In the genomic region with DNA sequence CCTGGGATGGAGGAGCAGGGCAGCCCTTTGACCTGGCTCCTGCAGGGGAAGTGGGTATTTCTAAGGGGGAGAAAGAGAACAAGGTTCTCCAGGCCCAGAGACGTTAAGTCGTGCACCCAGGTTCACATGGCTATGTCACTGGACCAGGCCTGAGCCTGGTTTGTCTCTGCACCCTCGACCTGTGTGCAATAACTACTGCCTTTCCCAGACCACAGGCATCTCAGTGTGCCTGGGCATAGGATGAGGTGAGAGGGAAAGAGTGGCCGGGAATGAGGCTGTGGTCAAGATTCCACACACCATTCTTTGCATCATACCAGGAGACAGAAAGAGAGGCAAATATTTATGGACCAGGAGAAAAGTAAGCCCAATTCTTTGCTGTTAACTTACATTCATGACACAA, we compare ENCODE assay signal across 12 cellular contexts.
DNase-seq lines count a peak whose midpoint lies in the region; ATAC-seq and TF ChIP-seq lines count a peak whose summit lies in the region.
"Had no signal": no experiment of that assay in that cellular context is flagged by ENCODE, and none has a peak within 500 bp of the region (broad histone marks: within the 10 kb centered on the region; RNA-seq: fewer than 3 reads in every experiment).

No MANE protein-coding gene starts in this region.

- DNase-seq in A172 (ENCODE audit: low spot score) (peak; percentile 81), H4 (ENCODE audit: low spot score) (peak; percentile 77), iris pigment epithelial cell (ENCODE audit: low read depth) (peak; percentile 76), dedifferentiated amniotic fluid mesenchymal stem cell (ENCODE audit: extremely low spot score) (no peak), Calu3 (no peak), NCI-H2227 treated with DMSO at 0.1 percent for 48 hours (lab: John Stamatoyannopoulos, UW) (no peak)
- DNase-seq in activated CD4-positive, alpha-beta memory T cell treated with anti-CD3 and anti-CD28 coated beads for 36 hours: no peak
- DNase-seq: cortex of kidney, NCI-H187, PC-3 had no signal

- no peaks in the 10 kb centered on the region for H3K36me3 Mint-ChIP-seq in activated CD4-positive, alpha-beta memory T cell treated with anti-CD3 and anti-CD28 coated beads for 36 hours
- no peaks in the 10 kb centered on the region for H3K36me3 Mint-ChIP-seq in Calu3 (ENCODE audit: insufficient read depth, unreplicated experiment)

- POLR2A ChIA-PET in activated CD4-positive, alpha-beta memory T cell treated with anti-CD3 and anti-CD28 coated beads for 36 hours (lab: Charles Lee): interaction anchor here (0.7 to 1.5 kb wide), 3 partner anchors 10 to 15 kb away, joined by 3 to 4 read pairs (median 4); no protein-coding TSS in a partner anchor

- H3K4me3 Mint-ChIP-seq in activated CD4-positive, alpha-beta memory T cell treated with anti-CD3 and anti-CD28 coated beads for 36 hours: peak overlapping the region; percentile 48
- no peak overlapping the region for H3K4me3 Mint-ChIP-seq in Calu3 (ENCODE audit: low read depth, unreplicated experiment)
- H3K4me3 Mint-ChIP-seq: B cell had no signal

- no peak for TF ChIP-seq CTCF in Calu3 (IDR thresholded peaks at IDR 0.05; ENCODE audit: unreplicated experiment)

- CTCF ChIA-PET in activated CD4-positive, alpha-beta memory T cell treated with anti-CD3 and anti-CD28 coated beads for 36 hours (lab: Charles Lee): interaction anchor here (0.9 to 2.2 kb wide), 3 partner anchors 14 to 89 kb away, joined by 3 to 21 read pairs (median 3); no protein-coding TSS in a partner anchor
- CTCF ChIA-PET in Calu3 (lab: Charles Lee): interaction anchor here (1.0 to 1.3 kb wide), 3 partner anchors 10 to 130 kb away, joined by 3 to 5 read pairs (median 3); no protein-coding TSS in a partner anchor

- no TSS peak for BruUV-seq in Calu3 (replicated peaks; lab: Mats Ljungman, UMichigan)

- no peaks in the 10 kb centered on the region for H3K9me3 Mint-ChIP-seq in activated CD4-positive, alpha-beta memory T cell treated with anti-CD3 and anti-CD28 coated beads for 36 hours
- H3K9me3 Mint-ChIP-seq in Calu3 (ENCODE audit: low read depth, unreplicated experiment): no peaks in the 10 kb centered on the region

- H3K27me3 Mint-ChIP-seq in activated CD4-positive, alpha-beta memory T cell treated with anti-CD3 and anti-CD28 coated beads for 36 hours: peaks cover 2% of the 10 kb centered on the region
- H3K27me3 Mint-ChIP-seq in Calu3 (ENCODE audit: unreplicated experiment): peaks cover 21% of the 10 kb centered on the region

- peaks cover 59% of the 10 kb centered on the region for H3K4me1 Mint-ChIP-seq in activated CD4-positive, alpha-beta memory T cell treated with anti-CD3 and anti-CD28 coated beads for 36 hours (ENCODE audit: low read depth)
- H3K4me1 Mint-ChIP-seq in Calu3 (ENCODE audit: low read depth, unreplicated experiment): peaks cover 32% of the 10 kb centered on the region

- ATAC-seq in GM18858 (IDR thresholded peaks at IDR 0.05; ENCODE audit: unreplicated experiment): no peak
- ATAC-seq: PC-3 had no signal

- no peak overlapping the region for H3K27ac Mint-ChIP-seq in activated CD4-positive, alpha-beta memory T cell treated with anti-CD3 and anti-CD28 coated beads for 36 hours
- no peak overlapping the region for H3K27ac Mint-ChIP-seq in Calu3 (ENCODE audit: unreplicated experiment)
- H3K27ac Mint-ChIP-seq: B cell had no signal

- intact Hi-C loops in activated CD4-positive, alpha-beta memory T cell treated with anti-CD3 and anti-CD28 coated beads for 36 hours (cut with micrococcal nuclease): no loop called here
- intact Hi-C loops in Calu3 (cut with micrococcal nuclease; ENCODE audit: unreplicated experiment): loop anchor here (5.0 kb wide), 2 partner anchors 51 to 114 kb away; no protein-coding TSS in a partner anchor

Comparison
In these comparisons a context has a peak if more than half of its experiments do, and no peak if none do; other contexts are left out.
1. DNase-seq: peak in A172 (single experiment), H4 (single experiment) and iris pigment epithelial cell (single experiment); none in activated CD4-positive, alpha-beta memory T cell treated with anti-CD3 and anti-CD28 coated beads for 36 hours (single experiment), dedifferentiated amniotic fluid mesenchymal stem cell (single experiment), Calu3 (single experiment) and NCI-H2227 treated with DMSO at 0.1 percent for 48 hours (single experiment).